ENCODE assay signal across 10 cellular contexts in the genomic region with DNA sequence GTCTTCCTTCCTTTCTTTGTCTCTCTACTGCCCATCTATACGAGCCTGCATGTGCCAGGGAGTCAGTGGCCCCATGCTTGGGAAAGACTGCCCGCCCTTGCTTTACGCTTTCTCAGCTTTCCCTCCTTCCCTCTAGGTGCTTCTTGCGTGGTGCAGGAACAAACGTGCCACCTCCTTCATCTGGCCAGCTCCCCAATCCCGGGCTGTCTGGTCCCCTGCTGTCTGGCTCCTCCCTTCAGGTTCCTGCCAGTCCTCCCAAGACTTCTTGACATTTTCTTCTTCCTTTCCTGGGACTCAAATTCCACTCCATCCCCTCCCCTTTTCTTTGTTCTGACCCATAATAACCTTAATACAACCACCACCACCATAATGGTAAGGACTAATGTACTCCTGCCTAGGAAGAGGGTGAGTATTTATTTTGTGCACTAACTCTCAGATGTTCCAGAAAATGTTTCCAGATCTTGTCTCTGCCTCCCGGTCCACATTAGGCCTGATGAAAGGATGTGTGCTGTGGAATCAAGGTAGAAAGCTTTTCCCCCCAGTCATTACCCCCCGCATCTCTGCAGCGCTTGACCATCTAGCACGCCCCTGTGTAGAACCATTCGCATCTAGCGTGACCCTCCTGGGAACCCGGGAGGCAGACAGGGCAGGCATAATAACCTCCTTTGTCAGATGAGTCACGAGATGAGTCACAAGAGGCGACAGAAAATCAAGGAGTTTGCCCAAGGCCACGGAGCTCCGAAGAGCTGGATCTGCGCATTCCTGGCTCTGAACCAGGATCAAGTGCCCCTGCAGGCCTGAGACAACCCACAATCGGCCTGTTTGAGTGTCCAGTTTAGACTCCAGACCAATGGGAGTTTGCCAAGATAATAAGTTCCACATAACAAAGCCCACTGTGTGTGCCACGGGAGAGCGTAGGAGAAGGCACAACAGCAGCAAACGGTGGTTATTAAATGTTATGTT.
DNase-seq lines count a peak whose midpoint lies in the region; ATAC-seq, FAIRE-seq and TF ChIP-seq lines count a peak whose summit lies in the region.
"Had no signal": no experiment of that assay in that cellular context is flagged by ENCODE, and none has a peak within 500 bp of the region (broad histone marks: within the 10 kb centered on the region; RNA-seq: fewer than 3 reads in every experiment).

No MANE protein-coding gene starts in this region.

- peak; percentile 69 for DNase-seq in DMS79 (lab: John Stamatoyannopoulos, UW)
- peak; percentile 16 to 77 for DNase-seq in NCI-H446 (lab: John Stamatoyannopoulos, UW)
- DNase-seq in endothelial cell of umbilical vein (ENCODE audit: low read depth, low spot score), result peak; percentile 40
- no peak for DNase-seq in osteocyte (ENCODE audit: extremely low spot score, unreplicated experiment)
- DNase-seq in Karpas-422, result no peak
- no peak for DNase-seq in activated CD4-positive, alpha-beta T cell treated with anti-CD3 and anti-CD28 coated beads, Interleukin-2, amount 50 U/mL, for 48 hours
- DNase-seq: activated CD8-positive, alpha-beta T cell treated with anti-CD3 and anti-CD28 coated beads for 36 hours; naive B cell had no signal

- CTCF ChIA-PET in endothelial cell of umbilical vein (lab: Charles Lee), result interaction anchor here (1.5 to 2.0 kb wide), 3 partner anchors 33 to 55 kb away, joined by 3 to 10 read pairs (median 5); no protein-coding TSS in a partner anchor

- dilution Hi-C loops in endothelial cell of umbilical vein (cut with MboI; ENCODE audit: extremely low pct_ligation_motif_present, low sequenced_read_pairs), result no loop called here

- ATAC-seq in HG02973 (IDR thresholded peaks at IDR 0.05; ENCODE audit: unreplicated experiment) (no peak), HG03520 (IDR thresholded peaks at IDR 0.05; ENCODE audit: unreplicated experiment) (no peak)
- ATAC-seq: activated CD8-positive, alpha-beta T cell treated with anti-CD3 and anti-CD28 coated beads for 36 hours had no signal

- H3K4me3 ChIP-seq in endothelial cell of umbilical vein (replicated peaks in 1 of 3; ENCODE audit: insufficient read depth in 1 of 3, low read depth in 1 of 3, low read length in 3 of 3) (no peak overlapping the region), Karpas-422 (ENCODE audit: low read length) (no peak overlapping the region)

- H3K27ac ChIP-seq in endothelial cell of umbilical vein (ENCODE audit: insufficient read depth, low read depth, low read length) (no peak overlapping the region), Karpas-422 (ENCODE audit: low read length) (no peak overlapping the region)

- H4K20me1 ChIP-seq in endothelial cell of umbilical vein (replicated peaks; ENCODE audit: control insufficient read depth, extremely low read depth, insufficient read depth, low read length) (no peaks in the 10 kb centered on the region), Karpas-422 (ENCODE audit: insufficient read depth, low read depth, low read length) (no peaks in the 10 kb centered on the region)

- H3K9me3 ChIP-seq in endothelial cell of umbilical vein (replicated peaks; ENCODE audit: control insufficient read depth, insufficient read depth, low read length), result no peaks in the 10 kb centered on the region
- H3K9me3 ChIP-seq in Karpas-422 (ENCODE audit: low read length), result no peaks in the 10 kb centered on the region

- H3K27me3 Mint-ChIP-seq in osteocyte (ENCODE audit: unreplicated experiment), result no peaks in the 10 kb centered on the region
- H3K27me3 Mint-ChIP-seq: activated CD8-positive, alpha-beta T cell treated with anti-CD3 and anti-CD28 coated beads for 36 hours had no signal

- H3K36me3 ChIP-seq in endothelial cell of umbilical vein (ENCODE audit: control insufficient read depth in 2 of 2, extremely low read depth in 1 of 2, insufficient read depth in 2 of 2, low read length in 2 of 2), result no peaks in the 10 kb centered on the region
- no peaks in the 10 kb centered on the region for H3K36me3 ChIP-seq in Karpas-422 (ENCODE audit: insufficient read depth, low read length)

- peak overlapping the region; percentile 56 for H3K4me3 Mint-ChIP-seq in osteocyte (ENCODE audit: unreplicated experiment)
- H3K4me3 Mint-ChIP-seq: activated CD8-positive, alpha-beta T cell treated with anti-CD3 and anti-CD28 coated beads for 36 hours; naive B cell had no signal

- peaks cover 45% of the 10 kb centered on the region for H3K4me1 Mint-ChIP-seq in osteocyte (ENCODE audit: unreplicated experiment)

- peak overlapping the region; percentile 92 for H3K27ac Mint-ChIP-seq in osteocyte (ENCODE audit: unreplicated experiment)
- H3K27ac Mint-ChIP-seq: activated CD8-positive, alpha-beta T cell treated with anti-CD3 and anti-CD28 coated beads for 36 hours; naive B cell had no signal

- intact Hi-C loops in endothelial cell of umbilical vein (cut with micrococcal nuclease), result no loop called here

- H3K4me2 ChIP-seq in endothelial cell of umbilical vein (ENCODE audit: insufficient read depth, low read length), result no peak overlapping the region
- H3K4me2 ChIP-seq in Karpas-422 (ENCODE audit: low read depth, low read length, poor library complexity, severe bottlenecking), result no peak overlapping the region

- H3K9me3 Mint-ChIP-seq in osteocyte (ENCODE audit: unreplicated experiment), result no peaks in the 10 kb centered on the region
- H3K9me3 Mint-ChIP-seq: activated CD8-positive, alpha-beta T cell treated with anti-CD3 and anti-CD28 coated beads for 36 hours; naive B cell had no signal

- H3K79me2 ChIP-seq in endothelial cell of umbilical vein (ENCODE audit: control insufficient read depth, insufficient read depth, low read length), result no peaks in the 10 kb centered on the region
- no peaks in the 10 kb centered on the region for H3K79me2 ChIP-seq in Karpas-422 (ENCODE audit: low read length)

- no peak for TF ChIP-seq POLR2A in endothelial cell of umbilical vein (IDR thresholded peaks at IDR 0.05; ENCODE audit: low read depth, low read length)

- TF ChIP-seq CTCF in endothelial cell of umbilical vein (IDR thresholded peaks at IDR 0.05; ENCODE audit: extremely low read depth in 1 of 2, insufficient read depth in 1 of 2, low read depth in 1 of 2, low read length in 2 of 2), result no peak
- TF ChIP-seq CTCF in osteocyte (IDR thresholded peaks at IDR 0.05), result no peak

- no peaks in the 10 kb centered on the region for H3K9me2 ChIP-seq in Karpas-422 (replicated peaks; ENCODE audit: insufficient read depth, low read length)

- peak; percentile 64 for FAIRE-seq in endothelial cell of umbilical vein (lab: Jason Lieb, UNC)

- H3K27me3 ChIP-seq in endothelial cell of umbilical vein (ENCODE audit: control insufficient read depth in 2 of 2, insufficient read depth in 2 of 2, low read length in 2 of 2) (peaks cover 0 to 3% of the 10 kb centered on the region in 2 experiments), Karpas-422 (ENCODE audit: low read length) (no peaks in the 10 kb centered on the region)

- BruUV-seq in endothelial cell of umbilical vein (replicated peaks; lab: Mats Ljungman, UMichigan), result no TSS peak

- H3K4me1 ChIP-seq in endothelial cell of umbilical vein (ENCODE audit: control insufficient read depth, extremely low read depth, insufficient read depth, low read length) (peaks cover 4% of the 10 kb centered on the region), Karpas-422 (ENCODE audit: low read length) (peaks cover 33% of the 10 kb centered on the region)

- H2AFZ ChIP-seq in endothelial cell of umbilical vein (ENCODE audit: low read depth, low read length) (no peak overlapping the region), Karpas-422 (ENCODE audit: low read length) (no peak overlapping the region)

- H3K36me3 Mint-ChIP-seq in osteocyte (ENCODE audit: unreplicated experiment), result no peaks in the 10 kb centered on the region
- H3K36me3 Mint-ChIP-seq: naive B cell had no signal

- no peaks in the 10 kb centered on the region for H3K9me1 ChIP-seq in endothelial cell of umbilical vein (replicated peaks; ENCODE audit: control insufficient read depth, extremely low read depth, insufficient read depth, low read length)

- no peak overlapping the region for H3K9ac ChIP-seq in endothelial cell of umbilical vein (replicated peaks; ENCODE audit: extremely low read depth, insufficient read depth, low read length)
- no peak overlapping the region for H3K9ac ChIP-seq in Karpas-422 (ENCODE audit: low read length)

- POLR2A ChIA-PET in endothelial cell of umbilical vein (lab: Charles Lee), result no interaction called here

TF ChIP-seq in endothelial cell of umbilical vein, 7 proteins besides CTCF, POLR2A, EP300 and RAD21:
- TF ChIP-seq GATA2 (IDR thresholded peaks at IDR 0.05; ENCODE audit: insufficient read depth, insufficient read length, low read depth, low read length) (no peak), FOS (IDR thresholded peaks at IDR 0.05; ENCODE audit: borderline replicate concordance, insufficient read depth, low read length) (peak; percentile 49), MYC (IDR thresholded peaks at IDR 0.05; ENCODE audit: low read depth, low read length) (no peak), JUN (IDR thresholded peaks at IDR 0.05; ENCODE audit: borderline replicate concordance, insufficient read depth, insufficient read length, low read depth) (peak; percentile 71)

Comparison
In these comparisons a context has a peak if more than half of its experiments do, and no peak if none do; other contexts are left out.
1. DNase-seq: peak in DMS79 (single experiment), NCI-H446 (2 of 2) and endothelial cell of umbilical vein (single experiment); none in osteocyte (single experiment), Karpas-422 (single experiment) and activated CD4-positive, alpha-beta T cell treated with anti-CD3 and anti-CD28 coated beads, Interleukin-2, amount 50 U/mL, for 48 hours (0 of 2).